In genomic region chr10:1083581-1083980, GRCh38 we compare ENCODE assay signal across 16 cellular contexts. TPM values are rescaled to one million over a fixed set of nuclear protein-coding genes. Genes with fewer than 3 reads are reported as not detected.
A peak's percentile ranks its signal among the peaks of the same experiment; 100 is the strongest.
DNase-seq lines count a peak whose midpoint lies in the region; ATAC-seq and TF ChIP-seq lines count a peak whose summit lies in the region.
"Had no signal": no experiment of that assay in that cellular context is flagged by ENCODE, and none has a peak within 500 bp of the region (broad histone marks: within the 10 kb centered on the region; RNA-seq: fewer than 3 reads in every experiment).

No MANE protein-coding gene starts in this region.

- no peaks in the 10 kb centered on the region for H3K9me3 ChIP-seq in CD4-positive, alpha-beta T cell (ENCODE audit: control insufficient read depth, low read length)
- no peaks in the 10 kb centered on the region for H3K9me3 ChIP-seq in esophagus muscularis mucosa
- H3K9me3 ChIP-seq: Caco-2, HAP-1 had no signal

- H3K9me3 Mint-ChIP-seq in CD4-positive, alpha-beta T cell = no peaks in the 10 kb centered on the region
- H3K9me3 Mint-ChIP-seq: CD8-positive, alpha-beta T cell; HFFc6 had no signal

- no peak overlapping the region for H3K4me3 Mint-ChIP-seq in CD4-positive, alpha-beta T cell
- H3K4me3 Mint-ChIP-seq: CD8-positive, alpha-beta T cell; HFFc6 had no signal

- H3K4me1 ChIP-seq in esophagus muscularis mucosa = no peaks in the 10 kb centered on the region
- H3K4me1 ChIP-seq: Caco-2 had no signal

- CTCF ChIA-PET in CD4-positive, alpha-beta T cell (lab: Charles Lee) = no interaction called here

- peaks cover 22% of the 10 kb centered on the region for H3K4me1 Mint-ChIP-seq in CD4-positive, alpha-beta T cell (ENCODE audit: low read depth)

- H3K27me3 Mint-ChIP-seq in CD4-positive, alpha-beta T cell = no peaks in the 10 kb centered on the region

- peaks cover 73 to 99% (median 86%) of the 10 kb centered on the region in 4 donors for H3K36me3 ChIP-seq in esophagus muscularis mucosa

- intact Hi-C loops in CD4-positive, alpha-beta T cell (cut with DNase I, micrococcal nuclease) = no loop called here
- intact Hi-C loops in esophagus muscularis mucosa (cut with DNase I) = no loop called here

- ATAC-seq in CD4-positive, alpha-beta T cell (ENCODE audit: poor library complexity) = no peak
- ATAC-seq: CD8-positive, alpha-beta T cell had no signal

- TF ChIP-seq EP300 in esophagus muscularis mucosa (IDR thresholded peaks at IDR 0.05) = no peak

- H3K27ac ChIP-seq in CD4-positive, alpha-beta T cell (ENCODE audit: low read depth, low read length) = no peak overlapping the region
- H3K27ac ChIP-seq in esophagus muscularis mucosa (replicated peaks in 1 of 4) = no peak overlapping the region

- WGBS in esophagus muscularis mucosa = 94% methylated on average over 17 of the region's 17 CpGs

- peak; percentile 55 for DNase-seq in activated effector memory CD4-positive, alpha-beta T cell treated with anti-CD3 and anti-CD28 coated beads, Interleukin-2, amount 50 U/mL, for 16 hours
- DNase-seq in activated effector memory CD4-positive, alpha-beta T cell treated with Interleukin-2 at 50 U/mL for 16 hours = no peak
- DNase-seq in CD4-positive, alpha-beta T cell = no peak
- DNase-seq in esophagus muscularis mucosa (ENCODE audit: extremely low spot score) (peak; percentile 50), NCI-H1436 treated with DMSO at 0.1 percent for 48 hours (lab: John Stamatoyannopoulos, UW) (no peak), NCI-H748 (lab: John Stamatoyannopoulos, UW; ENCODE audit: unreplicated experiment) (no peak)
- DNase-seq: C1 segment of cervical spinal cord, DMS153, DND-41, GOT3, HFFc6 had no signal

- H3K36me3 Mint-ChIP-seq in CD4-positive, alpha-beta T cell (ENCODE audit: low read depth) = peaks cover 99% of the 10 kb centered on the region

- H3K4me3 ChIP-seq in esophagus muscularis mucosa = no peak overlapping the region
- H3K4me3 ChIP-seq: HAP-1 had no signal

- no peak for TF ChIP-seq CTCF in CD4-positive, alpha-beta T cell (IDR thresholded peaks at IDR 0.05)
- no peak for TF ChIP-seq CTCF in esophagus muscularis mucosa (IDR thresholded peaks at IDR 0.05)

- H3K27ac Mint-ChIP-seq in CD4-positive, alpha-beta T cell = peak overlapping the region; percentile 17
- H3K27ac Mint-ChIP-seq: CD8-positive, alpha-beta T cell; HFFc6 had no signal

- POLR2A ChIA-PET in CD4-positive, alpha-beta T cell (lab: Charles Lee) = no interaction called here

- H3K27me3 ChIP-seq in CD4-positive, alpha-beta T cell (ENCODE audit: control insufficient read depth, insufficient read depth, low read length) = no peaks in the 10 kb centered on the region
- H3K27me3 ChIP-seq in esophagus muscularis mucosa = no peaks in the 10 kb centered on the region

- TF ChIP-seq POLR2A in esophagus muscularis mucosa (IDR thresholded peaks at IDR 0.05; ENCODE audit: low read depth) = no peak

RNA-seq across cellular contexts. Expression of gene WDR37, which starts 27.4 kb away (rescaled TPM):
- 10 to 100 TPM; 17.0 to 17.7 TPM for total RNA-seq in CD4-positive, alpha-beta T cell
- total RNA-seq in esophagus muscularis mucosa = 10 to 100 TPM in 3 of 4 donors, 1 to 10 TPM in 1; 9.1 to 17.2 (median 13.2) TPM

RNA-seq across cellular contexts. Expression of gene IDI1, which starts 34.7 kb away (rescaled TPM):
- 100 to 1,000 TPM; 244 to 250 TPM for total RNA-seq in CD4-positive, alpha-beta T cell
- 10 to 100 TPM; 16.8 to 33.3 (median 23.4) TPM for total RNA-seq in esophagus muscularis mucosa

RNA-seq across cellular contexts. Expression of gene IDI2, which starts 57.9 kb away (rescaled TPM):
- not detected for total RNA-seq in CD4-positive, alpha-beta T cell
- not detected for total RNA-seq in esophagus muscularis mucosa
- total RNA-seq: A172; A673; Caco-2; CD8-positive, alpha-beta T cell; HFFc6 had no signal

Comparison
In these comparisons a context has a peak if more than half of its experiments do, and no peak if none do; other contexts are left out.
1. DNase-seq: peak in activated effector memory CD4-positive, alpha-beta T cell treated with anti-CD3 and anti-CD28 coated beads, Interleukin-2, amount 50 U/mL, for 16 hours (single experiment) and esophagus muscularis mucosa (single experiment); none in activated effector memory CD4-positive, alpha-beta T cell treated with Interleukin-2 at 50 U/mL for 16 hours (single experiment), CD4-positive, alpha-beta T cell (0 of 10), NCI-H1436 treated with DMSO at 0.1 percent for 48 hours (single experiment) and NCI-H748 (single experiment).
2. RNA of gene IDI1, which starts 34.7 kb away (total RNA-seq): 244 to 250 TPM in CD4-positive, alpha-beta T cell; 16.8 to 33.3 TPM in esophagus muscularis mucosa; every median in the first group is over 4 times any median in the second.